In the genomic region with DNA sequence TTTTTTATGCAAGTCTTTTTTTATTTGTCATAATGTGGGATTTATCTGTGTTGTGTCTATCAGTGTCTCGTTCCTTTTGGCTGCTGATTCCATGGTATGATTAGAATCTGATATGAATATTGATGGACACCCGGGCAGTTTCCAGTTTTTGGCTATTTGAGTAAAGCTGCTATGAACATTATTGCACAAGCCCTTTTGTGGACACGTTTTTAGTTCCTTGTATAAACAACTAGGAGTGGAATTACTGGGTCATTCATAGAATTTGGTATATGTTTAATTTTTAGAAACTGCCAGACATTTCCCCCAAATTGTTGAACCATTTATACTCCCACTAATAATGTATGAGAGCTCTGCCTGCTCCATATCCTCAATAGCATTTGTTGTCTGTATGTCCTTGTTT, we compare ENCODE assay signal across 23 cellular contexts. TPM values are rescaled to one million over a fixed set of nuclear protein-coding genes. Genes with fewer than 3 reads are reported as not detected.
DNase-seq lines count a peak whose midpoint lies in the region; ATAC-seq and TF ChIP-seq lines count a peak whose summit lies in the region.
"Had no signal": no experiment of that assay in that cellular context is flagged by ENCODE, and none has a peak within 500 bp of the region (broad histone marks: within the 10 kb centered on the region; RNA-seq: fewer than 3 reads in every experiment).

No MANE protein-coding gene starts in this region.

- H3K9ac ChIP-seq in IMR-90 (ENCODE audit: low read depth, low read length) = no peak overlapping the region
- H3K9ac ChIP-seq: BLaER1, GM23248, SK-N-SH had no signal

- CTCF ChIA-PET in IMR-90 (lab: Yijun Ruan, JAX) = no interaction called here
- CTCF ChIA-PET in CD4-positive, alpha-beta memory T cell (lab: Charles Lee; ENCODE audit: partially characterized antibody) = interaction anchor here (1.2 kb wide), 1 partner anchor 24 kb away, joined by 5 read pairs; no protein-coding TSS in a partner anchor

- no peak overlapping the region for H2AK9ac ChIP-seq in IMR-90 (replicated peaks; ENCODE audit: low read depth, low read length, poor library complexity)

- POLR2A ChIA-PET in IMR-90 (lab: Charles Lee; ENCODE audit: unreplicated experiment) = no interaction called here
- POLR2A ChIA-PET in CD4-positive, alpha-beta memory T cell (lab: Charles Lee; ENCODE audit: partially characterized antibody) = no interaction called here

- H4K5ac ChIP-seq in IMR-90 (ENCODE audit: low read depth, low read length) = no peak overlapping the region

- H3K36me3 ChIP-seq in IMR-90 (ENCODE audit: control insufficient read depth, insufficient read depth, low read length) (peaks cover 26% of the 10 kb centered on the region), neutrophil (peaks cover 18% of the 10 kb centered on the region)
- H3K36me3 ChIP-seq in CD4-positive, alpha-beta memory T cell (ENCODE audit: insufficient read depth, low read length) = no peaks in the 10 kb centered on the region

- no peak overlapping the region for H2BK120ac ChIP-seq in IMR-90 (ENCODE audit: low read depth, low read length)

- peak overlapping the region; percentile 56; the same call in 1 of the 2 replicates for H3K4me2 ChIP-seq in IMR-90 (ENCODE audit: low read depth, low read length)
- H3K4me2 ChIP-seq: BLaER1, SK-N-SH had no signal

- no peak overlapping the region for H3K4ac ChIP-seq in IMR-90 (ENCODE audit: low read depth, low read length)

- H3K36me3 Mint-ChIP-seq in dendritic cell treated with granulocyte-macrophage colony-stimulating factor and Interleukin-4, amounts not matched to agents 40 ng/mL and 50 ng/mL, for 4 days (ENCODE audit: low read depth) = peaks cover 26% of the 10 kb centered on the region
- peaks cover 6 to 7% of the 10 kb centered on the region in 2 donors for H3K36me3 Mint-ChIP-seq in CD4-positive, alpha-beta memory T cell

- H3K14ac ChIP-seq in IMR-90 (replicated peaks; ENCODE audit: low read depth, low read length) = no peak overlapping the region

- H2AK5ac ChIP-seq in IMR-90 (ENCODE audit: low read depth, low read length) = no peak overlapping the region

- no peak for TF ChIP-seq POLR2A in IMR-90 (IDR thresholded peaks at IDR 0.05; ENCODE audit: low read depth, low read length)

- H2AFZ ChIP-seq in IMR-90 (replicated peaks; ENCODE audit: low read length, poor library complexity) = no peak overlapping the region
- H2AFZ ChIP-seq: GM23248 had no signal

- peak overlapping the region in 1 of 2 experiments; percentile 28; a peak in 1 of 4 replicates for H4K8ac ChIP-seq in IMR-90 (ENCODE audit: low read depth in 2 of 2, low read length in 2 of 2)

- H3K9me3 Mint-ChIP-seq in dendritic cell treated with granulocyte-macrophage colony-stimulating factor and Interleukin-4, amounts not matched to agents 40 ng/mL and 50 ng/mL, for 4 days = no peaks in the 10 kb centered on the region
- no peaks in the 10 kb centered on the region for H3K9me3 Mint-ChIP-seq in CD4-positive, alpha-beta memory T cell
- H3K9me3 Mint-ChIP-seq: HFFc6 had no signal

- in situ Hi-C loops in IMR-90 (cut with MboI; ENCODE audit: low sequenced_read_pairs) = loop anchor here (25.0 kb wide), 1 partner anchor 373 kb away; a partner anchor contains a TSS

- peak overlapping the region; percentile 12 for H3K27ac Mint-ChIP-seq in dendritic cell treated with granulocyte-macrophage colony-stimulating factor and Interleukin-4, amounts not matched to agents 40 ng/mL and 50 ng/mL, for 4 days
- H3K27ac Mint-ChIP-seq in CD4-positive, alpha-beta memory T cell = peak overlapping the region in 1 of 7 donors; percentile 19
- H3K27ac Mint-ChIP-seq: HFFc6 had no signal

- peaks cover 16% of the 10 kb centered on the region for H3K4me1 ChIP-seq in IMR-90 (ENCODE audit: control insufficient read depth, insufficient read depth, low read length)
- H3K4me1 ChIP-seq in neutrophil (ENCODE audit: control insufficient read depth in 1 of 2, insufficient read depth in 1 of 2, low read depth in 1 of 2, low read length in 1 of 2) = peaks cover 54 to 65% of the 10 kb centered on the region in 2 experiments
- H3K4me1 ChIP-seq in CD4-positive, alpha-beta memory T cell (ENCODE audit: insufficient read depth, low read length) = no peaks in the 10 kb centered on the region
- H3K4me1 ChIP-seq: HAP-1 had no signal

- H4K20me1 ChIP-seq in IMR-90 (ENCODE audit: insufficient read depth, low read length) = peaks cover 22% of the 10 kb centered on the region

- no peak for TF ChIP-seq CTCF in C4-2B (conservative IDR thresholded peaks at IDR 0.05)
- TF ChIP-seq CTCF in IMR-90 (conservative IDR thresholded peaks at IDR 0.05; ENCODE audit: low read depth, low read length) = no peak
- no peak for TF ChIP-seq CTCF in neutrophil (IDR thresholded peaks at IDR 0.05)

- H4K91ac ChIP-seq in IMR-90 (ENCODE audit: insufficient read depth, low read depth, low read length) = no peak overlapping the region

- H2BK5ac ChIP-seq in IMR-90 (ENCODE audit: low read depth, low read length, poor library complexity, severe bottlenecking) = no peak overlapping the region

- no peaks in the 10 kb centered on the region for H3K9me3 ChIP-seq in IMR-90 (ENCODE audit: control insufficient read depth, insufficient read depth, low read length)
- H3K9me3 ChIP-seq in neutrophil = no peaks in the 10 kb centered on the region
- no peaks in the 10 kb centered on the region for H3K9me3 ChIP-seq in CD4-positive, alpha-beta memory T cell (ENCODE audit: control insufficient read depth in 1 of 2, low read length in 2 of 2)
- H3K9me3 ChIP-seq: BLaER1, HAP-1, SK-N-SH had no signal

- no peak overlapping the region for H3K4me3 Mint-ChIP-seq in dendritic cell treated with granulocyte-macrophage colony-stimulating factor and Interleukin-4, amounts not matched to agents 40 ng/mL and 50 ng/mL, for 4 days
- no peak overlapping the region for H3K4me3 Mint-ChIP-seq in CD4-positive, alpha-beta memory T cell
- H3K4me3 Mint-ChIP-seq: HFFc6 had no signal

- ATAC-seq in IMR-90 (ENCODE audit: low read depth) = peak; percentile 25
- ATAC-seq: PC-3 had no signal

- no peak overlapping the region for H3K18ac ChIP-seq in IMR-90 (ENCODE audit: low read depth, low read length)

- H3K9me1 ChIP-seq in IMR-90 (ENCODE audit: insufficient read depth, low read length) = peaks cover 24% of the 10 kb centered on the region

- no peak overlapping the region for H3K56ac ChIP-seq in IMR-90 (ENCODE audit: extremely low read depth, insufficient read depth, low read length)

- intact Hi-C loops in IMR-90 (cut with micrococcal nuclease) = loop anchor here (5.0 kb wide), 1 partner anchor 168 kb away; no protein-coding TSS in a partner anchor
- intact Hi-C loops in dendritic cell treated with granulocyte-macrophage colony-stimulating factor and Interleukin-4, amounts not matched to agents 40 ng/mL and 50 ng/mL, for 4 days (cut with micrococcal nuclease) = no loop called here
- intact Hi-C loops in CD4-positive, alpha-beta memory T cell (cut with micrococcal nuclease) = no loop called here

- H3K27me3 ChIP-seq in IMR-90 (ENCODE audit: control insufficient read depth, insufficient read depth, low read length) (no peaks in the 10 kb centered on the region), neutrophil (no peaks in the 10 kb centered on the region)
- H3K27me3 ChIP-seq in CD4-positive, alpha-beta memory T cell (ENCODE audit: insufficient read depth, low read length) = no peaks in the 10 kb centered on the region
- H3K27me3 ChIP-seq: BLaER1 had no signal

- H3K27me3 Mint-ChIP-seq in dendritic cell treated with granulocyte-macrophage colony-stimulating factor and Interleukin-4, amounts not matched to agents 40 ng/mL and 50 ng/mL, for 4 days = no peaks in the 10 kb centered on the region
- H3K27me3 Mint-ChIP-seq in CD4-positive, alpha-beta memory T cell = no peaks in the 10 kb centered on the region

- BruUV-seq in IMR-90 (replicated peaks; lab: Mats Ljungman, UMichigan) = no TSS peak

- peak; percentile 46 for DNase-seq in IMR-90
- DNase-seq in NCI-H1417 (lab: John Stamatoyannopoulos, UW) = no peak
- DNase-seq in MV-4-11 (lab: John Stamatoyannopoulos, UW) = no peak
- no peak for DNase-seq in CD4-positive, alpha-beta memory T cell
- DNase-seq in activated naive CD4-positive, alpha-beta T cell (lab: John Stamatoyannopoulos, UW) = no peak
- DNase-seq: Calu3, DND-41, GM23248, HFFc6, NCI-H1105 treated with DMSO at 0.1 percent for 48 hours, NCI-H2029, NCI-H446, NCI-H524 treated with DMSO at 0.1 percent for 48 hours, NCI-H774, PC-3, SK-N-SH, SW 1271 had no signal

- H3K4me1 Mint-ChIP-seq in dendritic cell treated with granulocyte-macrophage colony-stimulating factor and Interleukin-4, amounts not matched to agents 40 ng/mL and 50 ng/mL, for 4 days (ENCODE audit: low read depth) = peaks cover 83% of the 10 kb centered on the region
- H3K4me1 Mint-ChIP-seq in CD4-positive, alpha-beta memory T cell = peaks cover 0 to 10% (median 3%) of the 10 kb centered on the region in 4 donors

- dilution Hi-C loops in IMR-90 (cut with HindIII; ENCODE audit: low sequenced_read_pairs, unreplicated experiment) = no loop called here

- no peak overlapping the region for H3K23ac ChIP-seq in IMR-90 (ENCODE audit: low read depth, low read length)

- H2BK15ac ChIP-seq in IMR-90 (ENCODE audit: low read depth, low read length) = no peak overlapping the region

- H3K27ac ChIP-seq in C4-2B (peak overlapping the region; percentile 68), IMR-90 (ENCODE audit: insufficient read depth, low read length) (no peak overlapping the region), neutrophil (peak overlapping the region; percentile 12)
- H3K27ac ChIP-seq in CD4-positive, alpha-beta memory T cell (ENCODE audit: low read depth, low read length) = no peak overlapping the region
- H3K27ac ChIP-seq: BLaER1, GM23248, HL-60 had no signal

- H2BK20ac ChIP-seq in IMR-90 (ENCODE audit: low read depth, low read length) = no peak overlapping the region

- peaks cover 58 to 78% of the 10 kb centered on the region in 2 experiments for H3K79me1 ChIP-seq in IMR-90 (ENCODE audit: low read depth in 1 of 2, low read length in 2 of 2)

- H3K4me3 ChIP-seq in IMR-90 (ENCODE audit: insufficient read depth, low read depth, low read length) (no peak overlapping the region), neutrophil (ENCODE audit: low read depth in 1 of 2, low read length in 1 of 2) (no peak overlapping the region)
- no peak overlapping the region for H3K4me3 ChIP-seq in CD4-positive, alpha-beta memory T cell (ENCODE audit: low read length in 2 of 2)
- H3K4me3 ChIP-seq: BLaER1, GM23248, HAP-1 had no signal

- WGBS in IMR-90 (ENCODE audit: extremely low coverage in 2 of 2, insufficient read length in 1 of 2), 2 experiments = no CpG with 5 or more reads among the region's 3 CpGs

- no peak for TF ChIP-seq RAD21 in IMR-90 (IDR thresholded peaks at IDR 0.05; ENCODE audit: low read length)

TF ChIP-seq in IMR-90, 13 proteins besides CTCF, POLR2A, EP300 and RAD21:
- TF ChIP-seq CHD1 (IDR thresholded peaks at IDR 0.05; ENCODE audit: low read depth, low read length) (no peak), BHLHE40 (IDR thresholded peaks at IDR 0.05; ENCODE audit: low read depth, low read length) (peak; percentile 61), CEBPB (IDR thresholded peaks at IDR 0.05; ENCODE audit: low read depth, low read length) (peak; percentile 79)

RNA-seq across cellular contexts. Expression of a gene that starts 26.6 kb away (rescaled TPM):
- total RNA-seq in IMR-90 (2012; rRNA removed) = 17.4 and 17.8 TPM in 2 replicates
- polyA plus RNA-seq in IMR-90 (2012; rRNA removed) = 18.7 and 20.9 TPM in 2 replicates
- 13.3 and 14.0 TPM in 2 replicates for polyA plus RNA-seq in IMR-90 (2012; cell fraction: cytosol; rRNA removed)
- 17.6 and 26.9 TPM in 2 replicates for polyA plus RNA-seq in IMR-90 (2012; cell fraction: nucleus; rRNA removed; ENCODE audit: low replicate concordance)
- 1 to 10 TPM; 7.3 to 9.4 TPM for total RNA-seq in CD4-positive, alpha-beta memory T cell
- 1 to 10 TPM; 1.7 to 4.9 TPM for polyA plus RNA-seq in CD4-positive, alpha-beta memory T cell

Comparison
In these comparisons a context has a peak if more than half of its experiments do, and no peak if none do; other contexts are left out.
1. H3K27ac ChIP-seq: peak in C4-2B (single experiment) and neutrophil (single experiment); none in IMR-90 (single experiment) and CD4-positive, alpha-beta memory T cell (single experiment).